Comparison of ENCODE assay signal across 8 cellular contexts in the genomic region with DNA sequence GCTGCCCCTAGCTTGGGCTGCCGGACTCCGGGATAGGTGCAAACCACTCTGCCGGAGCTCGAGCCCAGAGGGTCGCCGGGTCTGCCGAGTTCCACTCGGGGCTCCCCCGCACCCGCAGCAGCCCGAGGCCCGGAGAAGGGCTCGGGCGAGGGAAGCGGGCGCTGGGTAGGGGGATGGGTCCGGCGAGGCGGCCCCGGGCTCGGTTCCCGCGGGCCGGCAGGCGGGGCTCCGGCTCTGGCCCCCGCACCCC. TPM values are rescaled to one million over a fixed set of nuclear protein-coding genes. Genes with fewer than 3 reads are reported as not detected.
DNase-seq lines count a peak whose midpoint lies in the region; ATAC-seq, FAIRE-seq and TF ChIP-seq lines count a peak whose summit lies in the region.

No MANE protein-coding gene starts in this region.

- H4K20me1 ChIP-seq in BLaER1 treated with 17β-estradiol and CSF1 and Interleukin-3, amounts not matched to agents 10 nM and 100 nM = peaks cover 10 to 44% (median 39%) of the 10 kb centered on the region in 11 experiments; a peak in 17 of 22 replicates

- peak overlapping the region; percentile 78 to 99 (median 92) for H3K4me3 ChIP-seq in BLaER1 treated with 17β-estradiol and CSF1 and Interleukin-3, amounts not matched to agents 10 nM and 100 nM
- H3K4me3 ChIP-seq in left lung (peak overlapping the region; percentile 69 to 83), thymus (ENCODE audit: low read length) (peak overlapping the region; percentile 99)

- WGBS in adipose tissue, 3 donors = 0 to 1% (median 0%) methylated on average over 22 to 27 of the region's 27 CpGs
- WGBS in thymus = under 1% methylated on average over 27 of the region's 27 CpGs

- H3K9ac ChIP-seq in BLaER1 treated with 17β-estradiol and CSF1 and Interleukin-3, amounts not matched to agents 10 nM and 100 nM = peak overlapping the region; percentile 98 to 100 (median 99)

- intact Hi-C loops in left lung (cut with DNase I) = no loop called here

- ATAC-seq in GM19397 (IDR thresholded peaks at IDR 0.05; ENCODE audit: unreplicated experiment) (peak; percentile 32), HG03378 (IDR thresholded peaks at IDR 0.05; ENCODE audit: unreplicated experiment) (peak; percentile 13), left lung (peak; percentile 64)

- H3K4me1 ChIP-seq in BLaER1 treated with 17β-estradiol and CSF1 and Interleukin-3, amounts not matched to agents 10 nM and 100 nM = peaks cover 26 to 45% (median 40%) of the 10 kb centered on the region in 10 experiments
- H3K4me1 ChIP-seq in left lung = peaks cover 20 to 52% of the 10 kb centered on the region in 2 donors
- H3K4me1 ChIP-seq in thymus (ENCODE audit: control insufficient read depth, insufficient read depth, low read length) = no peaks in the 10 kb centered on the region

- H3K9me3 ChIP-seq in BLaER1 treated with 17β-estradiol and CSF1 and Interleukin-3, amounts not matched to agents 10 nM and 100 nM (replicated peaks in 1 of 11) = peaks cover 0 to 13% (median 9%) of the 10 kb centered on the region in 11 experiments; a peak in 16 of 22 replicates
- no peaks in the 10 kb centered on the region for H3K9me3 ChIP-seq in left lung
- H3K9me3 ChIP-seq in thymus (ENCODE audit: control insufficient read depth) = no peaks in the 10 kb centered on the region

- peak overlapping the region; percentile 75 to 94 (median 83) for H3K4me2 ChIP-seq in BLaER1 treated with 17β-estradiol and CSF1 and Interleukin-3, amounts not matched to agents 10 nM and 100 nM

- no peak for DNase-seq in left lung
- no peak for DNase-seq in urothelium cell line (ENCODE audit: low spot score)
- no peak for DNase-seq in mucosa of gallbladder (ENCODE audit: low spot score)

- H3K27me3 ChIP-seq in BLaER1 treated with 17β-estradiol and CSF1 and Interleukin-3, amounts not matched to agents 10 nM and 100 nM = no peaks in the 10 kb centered on the region
- H3K27me3 ChIP-seq in left lung (no peaks in the 10 kb centered on the region), thymus (ENCODE audit: control insufficient read depth, insufficient read depth) (no peaks in the 10 kb centered on the region)

- no peak for TF ChIP-seq CTCF in left lung (IDR thresholded peaks at IDR 0.05)

- FAIRE-seq in urothelium cell line (lab: Jason Lieb, UNC) = no peak

- H3K27ac ChIP-seq in BLaER1 treated with 17β-estradiol and CSF1 and Interleukin-3, amounts not matched to agents 10 nM and 100 nM = peak overlapping the region; percentile 97 to 100 (median 99)
- H3K27ac ChIP-seq in adipose tissue (ENCODE audit: low read depth, low read length) = peak overlapping the region; percentile 92
- peak overlapping the region; percentile 98 to 99 for H3K27ac ChIP-seq in left lung
- H3K27ac ChIP-seq in thymus (ENCODE audit: low read depth) = peak overlapping the region; percentile 99

- peaks cover 12 to 23% (median 17%) of the 10 kb centered on the region in 11 experiments for H3K36me3 ChIP-seq in BLaER1 treated with 17β-estradiol and CSF1 and Interleukin-3, amounts not matched to agents 10 nM and 100 nM
- H3K36me3 ChIP-seq in left lung = no peaks in the 10 kb centered on the region
- H3K36me3 ChIP-seq in thymus (ENCODE audit: control insufficient read depth, insufficient read depth) = no peaks in the 10 kb centered on the region

RNA-seq across cellular contexts. Expression of a gene that starts 0.5 kb away (rescaled TPM):
- polyA plus RNA-seq in adipose tissue = 1 to 10 TPM; 2.3 to 4.8 (median 3.2) TPM
- 10 to 100 TPM; 31.0 to 33.9 TPM for total RNA-seq in left lung
- 16.7 TPM for polyA plus RNA-seq in thymus
- 35.5 TPM for total RNA-seq in mucosa of gallbladder

Comparison
In these comparisons a context has a peak if more than half of its experiments do, and no peak if none do; other contexts are left out.
1. ATAC-seq: peak in every context shown above with its lines; median percentile 64 in left lung; 32 in GM19397; 13 in HG03378.